19 cellular contexts compared by ENCODE assay signal in the genomic region with DNA sequence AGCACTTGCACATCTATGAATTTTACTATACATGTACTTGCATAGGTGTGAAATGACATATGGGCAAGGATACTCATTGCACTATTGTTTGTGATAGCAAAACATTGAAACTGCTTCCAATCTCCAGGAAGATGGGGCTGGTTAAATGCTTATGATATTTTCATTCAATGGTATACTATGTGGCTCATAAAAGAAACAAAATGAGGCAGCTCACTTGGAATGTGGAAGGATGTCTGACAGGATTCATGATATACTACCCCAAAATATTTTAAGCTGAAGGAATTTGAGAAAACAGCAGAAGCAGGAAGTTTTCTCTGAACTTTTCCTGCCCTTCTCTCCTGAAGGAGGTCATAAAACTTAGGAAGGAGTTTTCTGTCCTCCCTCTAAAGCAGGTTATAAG.
A peak's percentile ranks its signal among the peaks of the same experiment; 100 is the strongest.
DNase-seq lines count a peak whose midpoint lies in the region; ATAC-seq and TF ChIP-seq lines count a peak whose summit lies in the region.
"Had no signal": no experiment of that assay in that cellular context is flagged by ENCODE, and none has a peak within 500 bp of the region (broad histone marks: within the 10 kb centered on the region; RNA-seq: fewer than 3 reads in every experiment).

No MANE protein-coding gene starts in this region.

- TF ChIP-seq CTCF in HEK293 (tag by site-specific recombination; IDR thresholded peaks at IDR 0.05) (no peak), fibroblast of pulmonary artery (IDR thresholded peaks at IDR 0.05; ENCODE audit: low read length, missing control alignments) (no peak)

- H3K4me1 ChIP-seq in HEK293 (ENCODE audit: control insufficient read depth, insufficient read depth, low read length): no peaks in the 10 kb centered on the region
- H3K4me1 ChIP-seq in adipocyte (ENCODE audit: control insufficient read depth, insufficient read depth, low read length): peaks cover 32% of the 10 kb centered on the region
- peaks cover 46% of the 10 kb centered on the region for H3K4me1 ChIP-seq in skeletal muscle satellite cell (ENCODE audit: control insufficient read depth, insufficient read depth, low read length)

- H3K9me3 ChIP-seq in HEK293 (ENCODE audit: control insufficient read depth, insufficient read depth, low read depth, low read length) (no peaks in the 10 kb centered on the region), adipocyte (ENCODE audit: control insufficient read depth, low read length) (no peaks in the 10 kb centered on the region), skeletal muscle satellite cell (replicated peaks; ENCODE audit: low read length) (no peaks in the 10 kb centered on the region)
- H3K9me3 ChIP-seq: SJCRH30 had no signal

- CTCF ChIA-PET in HEK293 (lab: Yijun Ruan, JAX): no interaction called here
- CTCF ChIA-PET in activated naive CD4-positive, alpha-beta T cell treated with anti-CD3 and anti-CD28 coated beads, Interleukin-2, amount 10 ng/mL, durations not matched to agents 7 days and 5 days (lab: Charles Lee): no interaction called here

- H3K4me3 ChIP-seq in HEK293 (ENCODE audit: low read depth, low read length) (no peak overlapping the region), adipocyte (ENCODE audit: low read length) (no peak overlapping the region), fibroblast of pulmonary artery (replicated peaks; ENCODE audit: low read depth, low read length) (no peak overlapping the region), skeletal muscle satellite cell (ENCODE audit: low read length) (peak overlapping the region; percentile 11)
- H3K4me3 ChIP-seq: SJCRH30 had no signal

- H3K36me3 ChIP-seq in HEK293 (ENCODE audit: control insufficient read depth in 2 of 2, insufficient read depth in 1 of 2, low read length in 2 of 2) (no peaks in the 10 kb centered on the region), adipocyte (ENCODE audit: control insufficient read depth, insufficient read depth, low read length, severe bottlenecking) (no peaks in the 10 kb centered on the region), skeletal muscle satellite cell (ENCODE audit: insufficient read depth, low read length) (no peaks in the 10 kb centered on the region)
- H3K36me3 ChIP-seq: SJCRH30 had no signal

- H3K27ac Mint-ChIP-seq in activated naive CD4-positive, alpha-beta T cell treated with anti-CD3 and anti-CD28 coated beads, Interleukin-2, amount 10 ng/mL, durations not matched to agents 7 days and 5 days: no peak overlapping the region
- H3K27ac Mint-ChIP-seq: activated CD4-positive, alpha-beta T cell treated with anti-CD3 and anti-CD28 coated beads, Interleukin-2, amount 10 ng/mL, durations not matched to agents 7 days and 5 days; activated naive CD4-positive, alpha-beta T cell treated with anti-CD3 and anti-CD28 coated beads, Interleukin-2, amount 50 U/mL, for 24 hours; CD14-positive monocyte; endodermal cell had no signal

- H3K9me3 Mint-ChIP-seq in activated naive CD4-positive, alpha-beta T cell treated with anti-CD3 and anti-CD28 coated beads, Interleukin-2, amount 10 ng/mL, durations not matched to agents 7 days and 5 days: peaks cover 3% of the 10 kb centered on the region
- H3K9me3 Mint-ChIP-seq: activated CD4-positive, alpha-beta T cell treated with anti-CD3 and anti-CD28 coated beads, Interleukin-2, amount 10 ng/mL, durations not matched to agents 7 days and 5 days; activated naive CD4-positive, alpha-beta T cell treated with anti-CD3 and anti-CD28 coated beads, Interleukin-2, amount 50 U/mL, for 24 hours; endodermal cell had no signal

- H3K9ac ChIP-seq in adipocyte (ENCODE audit: low read length) (no peak overlapping the region), skeletal muscle satellite cell (ENCODE audit: low read depth, low read length) (peak overlapping the region; percentile 73)

- DNase-seq in adipocyte (ENCODE audit: low read depth): peak; percentile 68
- DNase-seq in fibroblast of pulmonary artery (ENCODE audit: low read depth): peak; percentile 51
- no peak for DNase-seq in effector CD8-positive, alpha-beta T cell (lab: John Stamatoyannopoulos, UW)
- DNase-seq in activated naive CD4-positive, alpha-beta T cell treated with anti-CD3 and anti-CD28 coated beads, Interleukin-2, amount 10 ng/mL, durations not matched to agents 7 days and 5 days: no peak
- DNase-seq: activated CD4-positive, alpha-beta T cell treated with anti-CD3 and anti-CD28 coated beads, Interleukin-2, amount 10 ng/mL, durations not matched to agents 7 days and 5 days; endodermal cell; NCI-H187 treated with DMSO at 0.1 percent for 48 hours; NCI-H524; nucleus accumbens; SJCRH30; stimulated activated CD4-positive, alpha-beta T cell treated with anti-CD3 and anti-CD28 coated beads, Interleukin-4, amount 100 ng/mL, for 24 hours; stimulated activated CD8-positive, alpha-beta memory T cell treated with anti-CD3 and anti-CD28 coated beads, Interleukin-4, amount 100 ng/mL, for 48 hours had no signal

- H3K4me1 Mint-ChIP-seq in activated naive CD4-positive, alpha-beta T cell treated with anti-CD3 and anti-CD28 coated beads, Interleukin-2, amount 10 ng/mL, durations not matched to agents 7 days and 5 days: peaks cover 14% of the 10 kb centered on the region

- no peak overlapping the region for H3K4me3 Mint-ChIP-seq in activated naive CD4-positive, alpha-beta T cell treated with anti-CD3 and anti-CD28 coated beads, Interleukin-2, amount 10 ng/mL, durations not matched to agents 7 days and 5 days
- H3K4me3 Mint-ChIP-seq: activated CD4-positive, alpha-beta T cell treated with anti-CD3 and anti-CD28 coated beads, Interleukin-2, amount 10 ng/mL, durations not matched to agents 7 days and 5 days; activated naive CD4-positive, alpha-beta T cell treated with anti-CD3 and anti-CD28 coated beads, Interleukin-2, amount 50 U/mL, for 24 hours; CD14-positive monocyte; endodermal cell had no signal

- no peaks in the 10 kb centered on the region for H3K36me3 Mint-ChIP-seq in activated naive CD4-positive, alpha-beta T cell treated with anti-CD3 and anti-CD28 coated beads, Interleukin-2, amount 10 ng/mL, durations not matched to agents 7 days and 5 days
- H3K36me3 Mint-ChIP-seq: activated naive CD4-positive, alpha-beta T cell treated with anti-CD3 and anti-CD28 coated beads, Interleukin-2, amount 50 U/mL, for 24 hours; CD14-positive monocyte had no signal

- peak overlapping the region; percentile 54 for H3K4me2 ChIP-seq in skeletal muscle satellite cell (ENCODE audit: low read length)

- POLR2A ChIA-PET in HEK293 (lab: Yijun Ruan, JAX): no interaction called here

- no peak for ATAC-seq in HG03135 (IDR thresholded peaks at IDR 0.05; ENCODE audit: unreplicated experiment)
- ATAC-seq: HCT116, HepG2 had no signal

- H3K27me3 ChIP-seq in adipocyte (replicated peaks; ENCODE audit: control insufficient read depth, insufficient read depth, low read length) (no peaks in the 10 kb centered on the region), skeletal muscle satellite cell (ENCODE audit: control insufficient read depth, insufficient read depth, low read length) (no peaks in the 10 kb centered on the region)
- H3K27me3 ChIP-seq: SJCRH30 had no signal

- H3K27ac ChIP-seq in HEK293 (ENCODE audit: extremely low read depth, low read depth, low read length): no peak overlapping the region
- H3K27ac ChIP-seq: SJCRH30 had no signal

- no peaks in the 10 kb centered on the region for H3K27me3 Mint-ChIP-seq in activated naive CD4-positive, alpha-beta T cell treated with anti-CD3 and anti-CD28 coated beads, Interleukin-2, amount 10 ng/mL, durations not matched to agents 7 days and 5 days
- H3K27me3 Mint-ChIP-seq: activated naive CD4-positive, alpha-beta T cell treated with anti-CD3 and anti-CD28 coated beads, Interleukin-2, amount 50 U/mL, for 24 hours had no signal

TF ChIP-seq in HEK293, 187 proteins besides CTCF, POLR2A, EP300 and RAD21:
- TF ChIP-seq SP2 (tag by site-specific recombination; IDR thresholded peaks at IDR 0.05): no peak
- no peak for TF ChIP-seq ZIC2 (tag by site-specific recombination; IDR thresholded peaks at IDR 0.05)
- TF ChIP-seq HOXA7 (CRISPR knock-in tag; IDR thresholded peaks at IDR 0.05; ENCODE audit: borderline replicate concordance): no peak
- TF ChIP-seq, protein P1, sequence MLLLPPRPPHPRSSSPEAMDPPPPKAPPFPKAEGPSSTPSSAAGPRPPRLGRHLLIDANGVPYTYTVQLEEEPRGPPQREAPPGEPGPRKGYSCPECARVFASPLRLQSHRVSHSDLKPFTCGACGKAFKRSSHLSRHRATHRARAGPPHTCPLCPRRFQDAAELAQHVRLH (tag by site-specific recombination; IDR thresholded peaks at IDR 0.05): no peak
- TF ChIP-seq ZNF585B (tag by site-specific recombination; IDR thresholded peaks at IDR 0.05): peak; percentile 2; the same call in 1 of the 2 replicates
- no peak for TF ChIP-seq ZNF274 (IDR thresholded peaks at IDR 0.05; ENCODE audit: low read length)
- TF ChIP-seq ZNF274 (tag by site-specific recombination; IDR thresholded peaks at IDR 0.05; ENCODE audit: borderline replicate concordance): no peak

Comparison
In these comparisons a context has a peak if more than half of its experiments do, and no peak if none do; other contexts are left out.
1. DNase-seq: peak in adipocyte (single experiment) and fibroblast of pulmonary artery (single experiment); none in effector CD8-positive, alpha-beta T cell (single experiment) and activated naive CD4-positive, alpha-beta T cell treated with anti-CD3 and anti-CD28 coated beads, Interleukin-2, amount 10 ng/mL, durations not matched to agents 7 days and 5 days (single experiment).